Comparison of ENCODE assay signal across 8 cellular contexts in the genomic region with DNA sequence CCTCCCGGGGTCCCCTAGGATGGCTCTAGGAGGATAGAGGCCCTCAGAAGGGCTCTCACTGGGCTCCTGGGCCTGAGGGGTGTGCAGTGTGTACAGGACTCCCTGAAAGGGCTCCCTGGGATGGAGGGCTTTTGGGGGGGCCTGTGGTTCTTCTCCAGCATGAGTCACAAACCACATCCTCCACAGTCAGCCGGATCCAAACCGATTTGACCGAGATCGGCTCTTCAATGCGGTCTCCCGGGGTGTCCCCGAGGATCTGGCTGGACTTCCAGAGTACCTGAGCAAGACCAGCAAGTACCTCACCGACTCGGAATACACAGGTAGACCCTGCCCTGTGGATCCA. TPM values are rescaled to one million over a fixed set of nuclear protein-coding genes. Genes with fewer than 3 reads are reported as not detected.
DNase-seq lines count a peak whose midpoint lies in the region; ATAC-seq, FAIRE-seq and TF ChIP-seq lines count a peak whose summit lies in the region.

No MANE protein-coding gene starts in this region.

- peak in 1 of 2 experiments; percentile 89; a peak in 2 of 4 replicates for TF ChIP-seq EP300 in SK-N-SH (IDR thresholded peaks at IDR 0.05; ENCODE audit: borderline replicate concordance in 1 of 2, low read depth in 1 of 2, low read length in 1 of 2)

- H3K27me3 ChIP-seq in SK-N-SH (ENCODE audit: insufficient read depth): no peaks in the 10 kb centered on the region
- no peaks in the 10 kb centered on the region for H3K27me3 ChIP-seq in smooth muscle cell (ENCODE audit: low read depth)

- H3K36me3 ChIP-seq in SK-N-SH (replicated peaks in 1 of 2; ENCODE audit: control insufficient read depth in 1 of 2, insufficient read depth in 2 of 2, low read length in 1 of 2) (no peaks in the 10 kb centered on the region), smooth muscle cell (ENCODE audit: low read depth) (no peaks in the 10 kb centered on the region)

- TF ChIP-seq CTCF in SK-N-SH (IDR thresholded peaks at IDR 0.05) (no peak), chondrocyte (IDR thresholded peaks at IDR 0.05) (no peak), smooth muscle cell (IDR thresholded peaks at IDR 0.05; ENCODE audit: borderline replicate concordance, insufficient read depth, poor library complexity, severe bottlenecking) (no peak)

- POLR2A ChIA-PET in SK-N-SH (lab: Yijun Ruan, JAX): interaction anchor here (1.5 kb wide), 1 partner anchor 19 kb away, joined by 9 read pairs; no protein-coding TSS in a partner anchor

- no peaks in the 10 kb centered on the region for H4K20me1 ChIP-seq in SK-N-SH (ENCODE audit: insufficient read depth)
- no peaks in the 10 kb centered on the region for H4K20me1 ChIP-seq in smooth muscle cell (ENCODE audit: low read depth)

- peaks cover 26 to 35% of the 10 kb centered on the region in 2 experiments for H3K4me1 ChIP-seq in SK-N-SH (ENCODE audit: control insufficient read depth in 1 of 2, insufficient read depth in 2 of 2, low read depth in 1 of 2, low read length in 1 of 2)
- H3K4me1 ChIP-seq in smooth muscle cell (ENCODE audit: low read depth): peaks cover 17% of the 10 kb centered on the region

- peak overlapping the region; percentile 96 for H3K27ac Mint-ChIP-seq in chondrocyte (ENCODE audit: unreplicated experiment)

- peaks cover 37% of the 10 kb centered on the region for H3K4me1 Mint-ChIP-seq in chondrocyte (ENCODE audit: low read depth)

- no peaks in the 10 kb centered on the region for H3K9me3 ChIP-seq in SK-N-SH
- H3K9me3 ChIP-seq in smooth muscle cell (replicated peaks; ENCODE audit: low read depth): no peaks in the 10 kb centered on the region

- no peaks in the 10 kb centered on the region for H3K9me3 Mint-ChIP-seq in chondrocyte (ENCODE audit: low read depth)

- FAIRE-seq in GM19239 (lab: Jason Lieb, UNC): peak; percentile 48

- H3K79me2 ChIP-seq in SK-N-SH (ENCODE audit: insufficient read depth) (no peaks in the 10 kb centered on the region), smooth muscle cell (ENCODE audit: low read depth) (peaks cover 14% of the 10 kb centered on the region)

- H3K4me2 ChIP-seq in SK-N-SH (peak overlapping the region; percentile 83), smooth muscle cell (peak overlapping the region; percentile 79)

- CTCF ChIA-PET in SK-N-SH (lab: Yijun Ruan, JAX): interaction anchor here (0.7 to 2.1 kb wide), 4 partner anchors 8 to 33 kb away, joined by 3 to 8 read pairs (median 4); no protein-coding TSS in a partner anchor

- H2AFZ ChIP-seq in SK-N-SH (ENCODE audit: low read depth) (peak overlapping the region; percentile 77; the same call in 1 of the 2 replicates), smooth muscle cell (ENCODE audit: low read depth) (no peak overlapping the region)

- peaks cover 1% of the 10 kb centered on the region for H3K36me3 Mint-ChIP-seq in chondrocyte (ENCODE audit: low read depth)

- no peaks in the 10 kb centered on the region for H3K27me3 Mint-ChIP-seq in chondrocyte (ENCODE audit: low read depth)

- H3K9ac ChIP-seq in SK-N-SH: peak overlapping the region; percentile 65; the same call in 1 of the 2 replicates
- peak overlapping the region; percentile 91 for H3K9ac ChIP-seq in smooth muscle cell (ENCODE audit: low read depth)

- no peaks in the 10 kb centered on the region for H3K9me2 ChIP-seq in SK-N-SH

- no peak overlapping the region; a peak in 2 of 4 replicates for H3K4me3 ChIP-seq in SK-N-SH (ENCODE audit: low read depth in 2 of 2, low read length in 1 of 2)
- H3K4me3 ChIP-seq in smooth muscle cell: no peak overlapping the region

- no peak overlapping the region for H3K4me3 Mint-ChIP-seq in chondrocyte (ENCODE audit: unreplicated experiment)

- TF ChIP-seq RAD21 in SK-N-SH (IDR thresholded peaks at IDR 0.05; ENCODE audit: low read length): no peak

- WGBS in SK-N-SH (ENCODE audit: low lambda C conversion rate): 39% methylated on average over 9 of the region's 10 CpGs
- 28% methylated on average over 10 of the region's 10 CpGs for WGBS in smooth muscle cell (ENCODE audit: low lambda C conversion rate)

- no peak for DNase-seq in GM19239 (ENCODE audit: insufficient read length, low spot score)
- no peak for DNase-seq in SK-N-SH
- DNase-seq in chondrocyte (ENCODE audit: low spot score): no peak
- DNase-seq in smooth muscle cell (lab: John Stamatoyannopoulos, UW; ENCODE audit: unreplicated experiment): no peak
- DNase-seq in NCI-H446 (lab: John Stamatoyannopoulos, UW): no peak
- DNase-seq in NCI-H1436 (lab: John Stamatoyannopoulos, UW): no peak

- H3K27ac ChIP-seq in SK-N-SH (ENCODE audit: low read depth in 2 of 2, low read length in 1 of 2): peak overlapping the region; percentile 78 to 98
- peak overlapping the region; percentile 99 for H3K27ac ChIP-seq in smooth muscle cell (ENCODE audit: low read depth)

- H3F3A ChIP-seq in SK-N-SH (replicated peaks; ENCODE audit: insufficient read depth) (peaks cover 34% of the 10 kb centered on the region), smooth muscle cell (ENCODE audit: low read depth) (peaks cover 25% of the 10 kb centered on the region)

- ATAC-seq in HG03280 (IDR thresholded peaks at IDR 0.05; ENCODE audit: unreplicated experiment) (no peak), HG03039 (IDR thresholded peaks at IDR 0.05; ENCODE audit: unreplicated experiment) (no peak)

TF ChIP-seq in SK-N-SH, 30 proteins besides CTCF, POLR2A, EP300 and RAD21 (continues in another document):
- TF ChIP-seq TEAD4 (IDR thresholded peaks at IDR 0.05; ENCODE audit: borderline replicate concordance, insufficient read depth) (0 out of 2 replicates have a peak, but pooled peaks have one; percentile 51), FOSL2 (IDR thresholded peaks at IDR 0.05; ENCODE audit: borderline replicate concordance, low read depth) (peak; percentile 97), TCF12 (IDR thresholded peaks at IDR 0.05) (peak; percentile 87), TAF1 (IDR thresholded peaks at IDR 0.05; ENCODE audit: borderline replicate concordance, low read depth, low read length) (peak; percentile 50; the same call in 1 of the 2 replicates), NFIC (IDR thresholded peaks at IDR 0.05; ENCODE audit: borderline replicate concordance) (peak; percentile 76), CHD2 (IDR thresholded peaks at IDR 0.05; ENCODE audit: low read length, partially characterized antibody) (no peak), REST (IDR thresholded peaks at IDR 0.05; ENCODE audit: low read depth, low read length) (no peak), GABPA (IDR thresholded peaks at IDR 0.05; ENCODE audit: low read depth) (0 out of 2 replicates have a peak, but pooled peaks have one; percentile 28), JUND (IDR thresholded peaks at IDR 0.05) (peak; percentile 91; the same call in 1 of the 2 replicates), PBX3 (IDR thresholded peaks at IDR 0.05) (peak; percentile 62; the same call in 1 of the 2 replicates)
- TF ChIP-seq, protein P1, sequence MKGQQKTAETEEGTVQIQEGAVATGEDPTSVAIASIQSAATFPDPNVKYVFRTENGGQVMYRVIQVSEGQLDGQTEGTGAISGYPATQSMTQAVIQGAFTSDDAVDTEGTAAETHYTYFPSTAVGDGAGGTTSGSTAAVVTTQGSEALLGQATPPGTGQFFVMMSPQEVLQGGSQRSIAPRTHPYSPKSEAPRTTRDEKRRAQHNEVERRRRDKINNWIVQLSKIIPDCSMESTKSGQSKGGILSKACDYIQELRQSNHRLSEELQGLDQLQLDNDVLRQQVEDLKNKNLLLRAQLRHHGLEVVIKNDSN (IDR thresholded peaks at IDR 0.05; ENCODE audit: borderline replicate concordance, low read depth): no peak

RNA-seq across cellular contexts. Expression of gene TRPV2, which starts 4.5 kb away (rescaled TPM):
- polyA plus RNA-seq in SK-N-SH (2012; rRNA removed) (10.5 and 11.0 TPM in 2 replicates), smooth muscle cell (65.6 and 92.9 TPM in 2 replicates)
- 4.3 and 5.9 TPM in 2 replicates for polyA plus RNA-seq in SK-N-SH (2012; cell fraction: cytosol; rRNA removed)
- 10.6 and 16.4 TPM in 2 replicates for polyA plus RNA-seq in SK-N-SH (2012; cell fraction: nucleus; rRNA removed)
- total RNA-seq in chondrocyte (1.6 to 47.6 TPM (median 43.5 TPM) in 3 replicates), smooth muscle cell (51.4 and 58.0 TPM in 2 replicates)

RNA-seq across cellular contexts. Expression of gene UBB, which starts 39.0 kb away (rescaled TPM):
- 2,465 and 2,693 TPM in 2 replicates for polyA plus RNA-seq in SK-N-SH (2012; rRNA removed)
- 2,233 and 2,530 TPM in 2 replicates for polyA plus RNA-seq in SK-N-SH (2012; cell fraction: cytosol; rRNA removed)
- 1,335 and 1,473 TPM in 2 replicates for polyA plus RNA-seq in SK-N-SH (2012; cell fraction: nucleus; rRNA removed)
- 1,031 to 1,215 TPM (median 1,058 TPM) in 3 replicates for total RNA-seq in chondrocyte
- total RNA-seq in smooth muscle cell: 1,100 and 1,184 TPM in 2 replicates
- 2,038 and 2,323 TPM in 2 replicates for polyA plus RNA-seq in smooth muscle cell
